In the genomic region with DNA sequence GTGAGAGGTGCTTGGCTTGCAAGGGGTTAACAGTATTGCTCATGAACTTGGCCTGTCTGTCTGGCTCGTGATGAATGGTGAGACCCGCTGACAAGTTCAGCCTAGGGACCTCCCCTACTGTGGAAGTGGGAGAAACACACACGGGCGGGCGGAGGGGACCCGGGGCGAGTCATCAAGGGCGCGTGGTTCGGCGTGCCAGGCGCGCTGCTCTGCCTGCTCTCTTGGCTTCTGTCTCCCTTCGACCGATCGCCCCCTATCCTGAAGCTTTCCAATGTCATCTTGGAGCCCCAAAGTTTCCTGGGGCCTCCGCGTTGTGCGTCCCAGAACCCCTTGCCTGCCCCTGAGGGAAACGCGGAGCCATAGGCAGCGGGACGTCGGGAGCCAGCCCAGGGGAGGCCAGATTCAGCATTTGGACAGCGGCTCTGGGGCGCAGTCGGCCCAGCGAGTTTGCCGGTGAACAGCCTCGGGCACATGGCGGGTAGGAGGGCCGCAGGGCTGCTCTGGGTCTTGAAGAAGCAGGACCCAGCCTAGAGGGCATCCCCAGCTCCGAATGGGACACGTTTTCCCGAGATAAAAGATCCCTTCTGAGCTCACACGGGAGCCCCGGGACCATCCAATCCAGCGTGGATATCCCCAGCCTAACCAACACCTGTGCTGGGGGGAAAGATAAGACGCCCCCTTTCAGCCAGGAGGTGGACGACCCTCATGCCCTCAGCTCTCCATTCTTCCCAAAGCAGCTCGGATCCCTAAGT, we compare ENCODE assay signal across 1 cellular context.
TF ChIP-seq lines count a peak whose summit lies in the region.

No MANE protein-coding gene starts in this region.

TF ChIP-seq in K562, 482 proteins besides CTCF, POLR2A, EP300 and RAD21 (continued from another document and continues in another):
- TF ChIP-seq PRMT5 (CRISPR knock-in tag; IDR thresholded peaks at IDR 0.05) (peak; percentile 96), RREB1 (CRISPR knock-in tag; IDR thresholded peaks at IDR 0.05) (no peak), FOXK1 (CRISPR knock-in tag; IDR thresholded peaks at IDR 0.05; ENCODE audit: borderline replicate concordance) (peak; percentile 41; the same call in 1 of the 2 replicates), ELK1 (CRISPR knock-in tag; IDR thresholded peaks at IDR 0.05) (no peak), ZNF592 (IDR thresholded peaks at IDR 0.05) (no peak), PBX2 (CRISPR knock-in tag; IDR thresholded peaks at IDR 0.05; ENCODE audit: low read depth) (no peak), PBX2 (tag; conservative IDR thresholded peaks at IDR 0.05; ENCODE audit: low read depth) (no peak), ARID2 (IDR thresholded peaks at IDR 0.05) (no peak), MCM3 (IDR thresholded peaks at IDR 0.05) (no peak), ZNF232 (CRISPR knock-in tag; IDR thresholded peaks at IDR 0.05) (peak; percentile 90), CREB1 (IDR thresholded peaks at IDR 0.05) (0 out of 2 replicates have a peak, but pooled peaks have one; percentile 10), CREB1 (CRISPR knock-in tag; IDR thresholded peaks at IDR 0.05) (no peak), RCOR1 (IDR thresholded peaks at IDR 0.05; ENCODE audit: borderline replicate concordance in 1 of 2, low read depth in 2 of 2, low read length in 2 of 2) (peak in 1 of 2 experiments; percentile 64; a peak in 1 of 4 replicates), TRIM24 (IDR thresholded peaks at IDR 0.05) (no peak), STAG1 (CRISPR knock-in tag; IDR thresholded peaks at IDR 0.05; ENCODE audit: borderline replicate concordance) (peak; percentile 19; the same call in 1 of the 2 replicates), CHAMP1 (IDR thresholded peaks at IDR 0.05) (no peak), SNAPC5 (CRISPR knock-in tag; IDR thresholded peaks at IDR 0.05) (no peak), ZEB2 (IDR thresholded peaks at IDR 0.05) (no peak), HMGXB4 (CRISPR knock-in tag; IDR thresholded peaks at IDR 0.05) (no peak), MIER1 (IDR thresholded peaks at IDR 0.05; ENCODE audit: low read depth) (peak; percentile 94), LCOR (CRISPR knock-in tag; IDR thresholded peaks at IDR 0.05) (0 out of 2 replicates have a peak, but pooled peaks have one; percentile 8)
- TF ChIP-seq, protein P1, sequence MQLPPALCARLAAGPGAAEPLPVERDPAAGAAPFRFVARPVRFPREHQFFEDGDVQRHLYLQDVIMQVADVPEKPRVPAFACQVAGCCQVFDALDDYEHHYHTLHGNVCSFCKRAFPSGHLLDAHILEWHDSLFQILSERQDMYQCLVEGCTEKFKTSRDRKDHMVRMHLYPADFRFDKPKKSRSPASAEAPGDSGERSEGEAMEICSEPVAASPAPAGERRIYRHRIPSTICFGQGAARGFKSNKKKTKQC (CRISPR knock-in tag; IDR thresholded peaks at IDR 0.05), result peak; percentile 89
- TF ChIP-seq, protein P2, sequence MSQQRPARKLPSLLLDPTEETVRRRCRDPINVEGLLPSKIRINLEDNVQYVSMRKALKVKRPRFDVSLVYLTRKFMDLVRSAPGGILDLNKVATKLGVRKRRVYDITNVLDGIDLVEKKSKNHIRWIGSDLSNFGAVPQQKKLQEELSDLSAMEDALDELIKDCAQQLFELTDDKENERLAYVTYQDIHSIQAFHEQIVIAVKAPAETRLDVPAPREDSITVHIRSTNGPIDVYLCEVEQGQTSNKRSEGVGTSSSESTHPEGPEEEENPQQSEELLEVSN (IDR thresholded peaks at IDR 0.05; ENCODE audit: borderline replicate concordance in 1 of 2, extremely low read depth in 1 of 2, insufficient read depth in 1 of 2, insufficient read length in 1 of 2, low read depth in 1 of 2, low read length in 1 of 2, poor library complexity in 1 of 2, severe bottlenecking in 1 of 2), result peak in 1 of 2 experiments; percentile 52
- TF ChIP-seq, protein P3, sequence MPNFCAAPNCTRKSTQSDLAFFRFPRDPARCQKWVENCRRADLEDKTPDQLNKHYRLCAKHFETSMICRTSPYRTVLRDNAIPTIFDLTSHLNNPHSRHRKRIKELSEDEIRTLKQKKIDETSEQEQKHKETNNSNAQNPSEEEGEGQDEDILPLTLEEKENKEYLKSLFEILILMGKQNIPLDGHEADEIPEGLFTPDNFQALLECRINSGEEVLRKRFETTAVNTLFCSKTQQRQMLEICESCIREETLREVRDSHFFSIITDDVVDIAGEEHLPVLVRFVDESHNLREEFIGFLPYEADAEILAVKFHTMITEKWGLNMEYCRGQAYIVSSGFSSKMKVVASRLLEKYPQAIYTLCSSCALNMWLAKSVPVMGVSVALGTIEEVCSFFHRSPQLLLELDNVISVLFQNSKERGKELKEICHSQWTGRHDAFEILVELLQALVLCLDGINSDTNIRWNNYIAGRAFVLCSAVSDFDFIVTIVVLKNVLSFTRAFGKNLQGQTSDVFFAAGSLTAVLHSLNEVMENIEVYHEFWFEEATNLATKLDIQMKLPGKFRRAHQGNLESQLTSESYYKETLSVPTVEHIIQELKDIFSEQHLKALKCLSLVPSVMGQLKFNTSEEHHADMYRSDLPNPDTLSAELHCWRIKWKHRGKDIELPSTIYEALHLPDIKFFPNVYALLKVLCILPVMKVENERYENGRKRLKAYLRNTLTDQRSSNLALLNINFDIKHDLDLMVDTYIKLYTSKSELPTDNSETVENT (CRISPR knock-in tag; IDR thresholded peaks at IDR 0.05), result no peak
